ENCODE assay signal across 1 cellular context in the genomic region with DNA sequence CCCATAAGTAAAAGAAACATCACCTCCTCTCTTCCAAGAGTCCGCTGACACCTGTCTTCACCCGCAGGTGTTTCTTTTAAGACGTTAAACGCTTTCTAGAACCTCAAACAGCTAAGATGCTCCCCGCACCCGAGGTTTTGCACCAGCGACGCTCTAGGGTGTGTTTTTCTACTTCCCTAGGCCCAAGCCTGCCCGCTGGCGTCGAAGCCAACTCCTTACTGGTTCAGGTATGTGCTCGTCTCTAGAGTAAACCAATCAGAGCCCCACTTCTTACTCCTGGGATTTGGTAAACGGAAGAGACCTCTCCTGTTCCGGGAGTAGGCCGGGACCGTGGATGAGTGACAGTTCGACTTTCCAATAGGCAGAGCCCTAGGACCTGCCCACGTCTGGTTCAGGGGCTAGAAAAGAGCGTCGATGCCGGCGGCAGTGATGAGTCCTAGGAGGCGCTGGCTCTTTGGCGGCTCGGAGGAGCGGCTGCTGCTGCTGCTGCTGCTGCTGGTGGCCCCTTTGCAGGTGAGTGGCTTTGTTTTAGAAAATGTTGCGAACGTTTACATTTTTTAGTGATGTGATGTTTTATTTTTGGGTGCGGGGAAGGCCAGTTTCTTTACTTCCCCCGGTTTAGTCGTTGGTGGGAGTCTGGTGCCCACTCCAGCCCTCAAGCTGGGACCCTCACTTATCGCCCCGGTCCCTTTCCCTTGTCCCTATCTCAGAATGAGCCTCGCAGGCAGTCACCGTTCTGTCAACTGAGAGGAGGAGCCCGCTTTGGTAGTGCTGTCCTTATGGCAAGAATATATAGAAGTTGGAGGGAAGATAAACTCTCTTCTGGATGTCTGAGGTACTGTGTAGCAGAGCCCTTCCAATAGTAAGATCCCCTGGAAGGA.
A peak's percentile ranks its signal among the peaks of the same experiment; 100 is the strongest.
TF ChIP-seq lines count a peak whose summit lies in the region.

BPGM (plus strand) TSS at position 429 of the 881 bp plus-strand sequence. CDS start 14,655 bp downstream, outside the sequence.

TF ChIP-seq in IMR-90, 13 proteins besides CTCF, POLR2A, EP300 and RAD21 (continued from another document):
- no peak for TF ChIP-seq USF2 (IDR thresholded peaks at IDR 0.05; ENCODE audit: low read depth, low read length)
- TF ChIP-seq NFE2L2 (IDR thresholded peaks at IDR 0.05; ENCODE audit: low read depth, low read length) = no peak
- TF ChIP-seq CEBPB (IDR thresholded peaks at IDR 0.05; ENCODE audit: low read depth, low read length) = 0 out of 2 replicates have a peak, but pooled peaks have one; percentile 2
- TF ChIP-seq RFX5 (IDR thresholded peaks at IDR 0.05; ENCODE audit: low read depth, low read length) = no peak; the same call in 1 of the 2 replicates
- TF ChIP-seq SMC3 (IDR thresholded peaks at IDR 0.05; ENCODE audit: low read depth, low read length) = no peak; the same call in 1 of the 2 replicates
- TF ChIP-seq FOS (IDR thresholded peaks at IDR 0.05; ENCODE audit: low read depth, low read length) = no peak
- TF ChIP-seq, protein P1, sequence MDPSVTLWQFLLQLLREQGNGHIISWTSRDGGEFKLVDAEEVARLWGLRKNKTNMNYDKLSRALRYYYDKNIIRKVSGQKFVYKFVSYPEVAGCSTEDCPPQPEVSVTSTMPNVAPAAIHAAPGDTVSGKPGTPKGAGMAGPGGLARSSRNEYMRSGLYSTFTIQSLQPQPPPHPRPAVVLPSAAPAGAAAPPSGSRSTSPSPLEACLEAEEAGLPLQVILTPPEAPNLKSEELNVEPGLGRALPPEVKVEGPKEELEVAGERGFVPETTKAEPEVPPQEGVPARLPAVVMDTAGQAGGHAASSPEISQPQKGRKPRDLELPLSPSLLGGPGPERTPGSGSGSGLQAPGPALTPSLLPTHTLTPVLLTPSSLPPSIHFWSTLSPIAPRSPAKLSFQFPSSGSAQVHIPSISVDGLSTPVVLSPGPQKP (IDR thresholded peaks at IDR 0.05; ENCODE audit: borderline replicate concordance, low read depth, low read length) = no peak
- no peak for TF ChIP-seq RCOR1 (IDR thresholded peaks at IDR 0.05; ENCODE audit: insufficient replicate concordance, low read length)
- TF ChIP-seq CHD1 (IDR thresholded peaks at IDR 0.05; ENCODE audit: low read depth, low read length) = no peak
- TF ChIP-seq MAZ (IDR thresholded peaks at IDR 0.05; ENCODE audit: borderline replicate concordance, low read depth, low read length) = peak; percentile 32; the same call in 1 of the 2 replicates
